Comparison of ENCODE assay signal across 21 cellular contexts in genomic region chr6:148239777-148240462, GRCh38.
DNase-seq lines count a peak whose midpoint lies in the region; ATAC-seq and TF ChIP-seq lines count a peak whose summit lies in the region.
"Had no signal": no experiment of that assay in that cellular context is flagged by ENCODE, and none has a peak within 500 bp of the region (broad histone marks: within the 10 kb centered on the region; RNA-seq: fewer than 3 reads in every experiment).

No MANE protein-coding gene starts in this region.

- H3K36me3 Mint-ChIP-seq in osteocyte (ENCODE audit: unreplicated experiment), result no peaks in the 10 kb centered on the region
- H3K36me3 Mint-ChIP-seq in T-helper 17 cell (ENCODE audit: low read depth), result no peaks in the 10 kb centered on the region
- H3K36me3 Mint-ChIP-seq: CD8-positive, alpha-beta memory T cell; immature natural killer cell; memory B cell; neural progenitor cell had no signal

- H3K4me3 Mint-ChIP-seq in osteocyte (ENCODE audit: unreplicated experiment) (no peak overlapping the region), T-helper 17 cell (no peak overlapping the region)
- H3K4me3 Mint-ChIP-seq: CD8-positive, alpha-beta memory T cell; immature natural killer cell; memory B cell; neural progenitor cell had no signal

- H3K27me3 ChIP-seq in AG04450 (ENCODE audit: control insufficient read depth, insufficient read depth, low read length), result no peaks in the 10 kb centered on the region
- H3K27me3 ChIP-seq in ascending aorta, result no peaks in the 10 kb centered on the region
- no peaks in the 10 kb centered on the region for H3K27me3 ChIP-seq in gastroesophageal sphincter
- H3K27me3 ChIP-seq: neural progenitor cell, upper lobe of left lung had no signal

- TF ChIP-seq POLR2A in gastroesophageal sphincter (IDR thresholded peaks at IDR 0.05), result no peak

- DNase-seq in AG04450 (ENCODE audit: low read depth, low spot score) (no peak), ascending aorta (ENCODE audit: low spot score in 2 of 2) (no peak), fibroblast of pulmonary artery (ENCODE audit: low read depth) (peak; percentile 30), osteocyte (ENCODE audit: extremely low spot score, unreplicated experiment) (no peak), T-helper 17 cell (no peak), GF-D8 (lab: John Stamatoyannopoulos, UW) (no peak)
- DNase-seq: activated CD4-positive, CD25-positive, alpha-beta regulatory T cell treated with anti-CD3 and anti-CD28 coated beads, Interleukin-2, amount 50 U/mL, for 72 hours; activated gamma-delta T cell; CD8-positive, alpha-beta memory T cell; H7; immature natural killer cell; MV-4-11; NCI-H2171 treated with DMSO at 0.1 percent for 48 hours; NK-92 treated with Interleukin-12 subunit alpha and Interleukin-12 subunit beta, amount 100 ng/mL, for 24 hours; SHP77; stimulated activated CD4-positive, alpha-beta T cell treated with anti-CD3 and anti-CD28 coated beads, Interleukin-2, amount 100 ng/mL, for 48 hours; upper lobe of left lung had no signal

- CTCF ChIA-PET in AG04450 (lab: Charles Lee), result interaction anchor here (1.1 to 4.2 kb wide), 3 partner anchors 11 to 63 kb away, joined by 3 to 19 read pairs (median 5); no protein-coding TSS in a partner anchor

- no peak for TF ChIP-seq EP300 in gastroesophageal sphincter (IDR thresholded peaks at IDR 0.05)

- WGBS in gastroesophageal sphincter (ENCODE audit: low coverage in 1 of 2), 2 donors, result 47 to 57% methylated on average over 6 of the region's 6 CpGs

- TF ChIP-seq CTCF in AG04450 (IDR thresholded peaks at IDR 0.05; ENCODE audit: low read depth, low read length) (no peak), ascending aorta (IDR thresholded peaks at IDR 0.05) (no peak), fibroblast of pulmonary artery (IDR thresholded peaks at IDR 0.05; ENCODE audit: low read length, missing control alignments) (no peak), osteocyte (IDR thresholded peaks at IDR 0.05) (no peak), gastroesophageal sphincter (IDR thresholded peaks at IDR 0.05) (no peak)

- H3K9me3 ChIP-seq in AG04450 (ENCODE audit: control insufficient read depth, insufficient read depth, low read length) (no peaks in the 10 kb centered on the region), ascending aorta (no peaks in the 10 kb centered on the region), T-helper 17 cell (ENCODE audit: control insufficient read depth, low read length, poor library complexity, severe bottlenecking) (no peaks in the 10 kb centered on the region), gastroesophageal sphincter (no peaks in the 10 kb centered on the region)
- H3K9me3 ChIP-seq: upper lobe of left lung had no signal

- H3K4me1 ChIP-seq in ascending aorta, result peaks cover 0 to 34% of the 10 kb centered on the region in 2 donors
- peaks cover 0 to 25% (median 4%) of the 10 kb centered on the region in 3 donors for H3K4me1 ChIP-seq in gastroesophageal sphincter
- H3K4me1 ChIP-seq: neural progenitor cell had no signal

- intact Hi-C loops in ascending aorta (cut with DNase I), result loop anchor here (5.0 kb wide), 1 partner anchor 48 kb away; no protein-coding TSS in a partner anchor

- peak overlapping the region; percentile 4 for H3K27ac ChIP-seq in AG04450 (ENCODE audit: low read depth, low read length)
- H3K27ac ChIP-seq in ascending aorta, result peak overlapping the region; percentile 42 to 70
- no peak overlapping the region for H3K27ac ChIP-seq in gastroesophageal sphincter
- H3K27ac ChIP-seq: neural progenitor cell, upper lobe of left lung had no signal

- no peaks in the 10 kb centered on the region for H3K36me3 ChIP-seq in ascending aorta
- no peaks in the 10 kb centered on the region for H3K36me3 ChIP-seq in gastroesophageal sphincter
- H3K36me3 ChIP-seq: neural progenitor cell, upper lobe of left lung had no signal

- H3K4me3 ChIP-seq in AG04450 (ENCODE audit: low read depth, low read length) (no peak overlapping the region), ascending aorta (no peak overlapping the region), fibroblast of pulmonary artery (replicated peaks; ENCODE audit: low read depth, low read length) (no peak overlapping the region), gastroesophageal sphincter (no peak overlapping the region)
- H3K4me3 ChIP-seq: neural progenitor cell, upper lobe of left lung had no signal

- ATAC-seq in T-helper 17 cell (no peak), HG02763 (IDR thresholded peaks at IDR 0.05; ENCODE audit: unreplicated experiment) (no peak), gastroesophageal sphincter (no peak)

- POLR2A ChIA-PET in AG04450 (lab: Yijun Ruan, JAX), result no interaction called here

- no peaks in the 10 kb centered on the region for H3K9me3 Mint-ChIP-seq in osteocyte (ENCODE audit: unreplicated experiment)
- H3K9me3 Mint-ChIP-seq: memory B cell, neural progenitor cell had no signal

- H3K27ac Mint-ChIP-seq in osteocyte (ENCODE audit: unreplicated experiment) (peak overlapping the region; percentile 78), T-helper 17 cell (no peak overlapping the region)
- H3K27ac Mint-ChIP-seq: CD8-positive, alpha-beta memory T cell; immature natural killer cell; memory B cell; neural progenitor cell had no signal

- H3K27me3 Mint-ChIP-seq in osteocyte (ENCODE audit: unreplicated experiment) (no peaks in the 10 kb centered on the region), T-helper 17 cell (peaks cover 49% of the 10 kb centered on the region)

- H3K4me1 Mint-ChIP-seq in osteocyte (ENCODE audit: unreplicated experiment), result peaks cover 48% of the 10 kb centered on the region
- no peaks in the 10 kb centered on the region for H3K4me1 Mint-ChIP-seq in T-helper 17 cell
- H3K4me1 Mint-ChIP-seq: CD8-positive, alpha-beta memory T cell; immature natural killer cell; memory B cell had no signal

Comparison
In these comparisons a context has a peak if more than half of its experiments do, and no peak if none do; other contexts are left out.
1. H3K27ac ChIP-seq: peak in AG04450 (single experiment) and ascending aorta (2 of 2); none in gastroesophageal sphincter (0 of 4).